8 cellular contexts compared by ENCODE assay signal in the genomic region with DNA sequence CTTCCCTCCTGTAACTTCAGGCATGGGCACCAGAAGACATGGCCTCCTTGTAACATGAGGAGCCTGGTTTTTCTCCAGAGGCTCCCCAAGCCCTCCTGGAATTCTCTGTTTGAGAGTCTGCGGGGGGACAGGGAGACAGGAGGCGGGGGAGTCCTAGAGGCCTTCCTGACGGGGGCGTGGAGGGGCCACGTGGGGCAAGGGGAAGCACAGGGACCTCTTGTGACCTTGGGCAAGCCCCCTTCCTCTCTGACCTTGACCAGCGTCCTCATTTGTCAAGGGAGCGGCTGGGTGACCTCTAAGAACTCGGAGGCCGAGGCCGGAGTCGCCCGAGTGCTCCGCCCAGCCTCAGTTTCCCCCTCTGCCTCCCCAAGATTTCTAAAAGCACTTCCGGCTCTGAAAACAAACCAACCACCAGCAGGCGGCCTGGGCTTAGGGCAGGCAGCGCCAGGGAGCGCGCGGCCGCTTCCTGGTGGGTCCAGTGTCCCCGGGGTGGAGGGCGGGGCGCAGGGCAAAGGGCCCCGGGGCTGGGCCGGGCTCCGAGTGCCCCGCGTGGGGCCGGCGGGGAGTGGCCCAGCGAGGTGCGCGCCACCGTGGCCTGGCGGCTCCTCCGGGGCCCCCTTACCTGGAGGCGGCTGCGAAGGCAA. TPM values are rescaled to one million over a fixed set of nuclear protein-coding genes. Genes with fewer than 3 reads are reported as not detected.
DNase-seq lines count a peak whose midpoint lies in the region; ATAC-seq and TF ChIP-seq lines count a peak whose summit lies in the region.

No MANE protein-coding gene starts in this region.

- no peaks in the 10 kb centered on the region for H3K9me3 Mint-ChIP-seq in activated naive CD4-positive, alpha-beta T cell treated with anti-CD3 and anti-CD28 coated beads for 36 hours

- peak overlapping the region; percentile 75 for H3K4me3 Mint-ChIP-seq in activated naive CD4-positive, alpha-beta T cell treated with anti-CD3 and anti-CD28 coated beads for 36 hours

- peaks cover 7% of the 10 kb centered on the region for H3K36me3 Mint-ChIP-seq in activated naive CD4-positive, alpha-beta T cell treated with anti-CD3 and anti-CD28 coated beads for 36 hours (ENCODE audit: low read depth)

- H3K36me3 ChIP-seq in left ventricle myocardium inferior = no peaks in the 10 kb centered on the region
- H3K36me3 ChIP-seq in gastrocnemius medialis = no peaks in the 10 kb centered on the region

- peak; percentile 81 for ATAC-seq in GM18502 (IDR thresholded peaks at IDR 0.05; ENCODE audit: poor library complexity, unreplicated experiment)
- peak; percentile 56 for ATAC-seq in HG02981 (IDR thresholded peaks at IDR 0.05; ENCODE audit: unreplicated experiment)
- peak; percentile 63 for ATAC-seq in gastrocnemius medialis
- ATAC-seq in HG03025 (IDR thresholded peaks at IDR 0.05; ENCODE audit: low FRiP score, unreplicated experiment) = no peak
- ATAC-seq in GM21723 (IDR thresholded peaks at IDR 0.05; ENCODE audit: unreplicated experiment) = no peak

- H3K4me1 Mint-ChIP-seq in activated naive CD4-positive, alpha-beta T cell treated with anti-CD3 and anti-CD28 coated beads for 36 hours (ENCODE audit: low read depth) = peaks cover 16% of the 10 kb centered on the region

- no peak for TF ChIP-seq POLR2A in gastrocnemius medialis (IDR thresholded peaks at IDR 0.05)

- peak overlapping the region; percentile 87 for H3K27ac Mint-ChIP-seq in activated naive CD4-positive, alpha-beta T cell treated with anti-CD3 and anti-CD28 coated beads for 36 hours

- TF ChIP-seq CTCF in left ventricle myocardium inferior (IDR thresholded peaks at IDR 0.05; ENCODE audit: borderline replicate concordance) = peak; percentile 55
- TF ChIP-seq CTCF in gastrocnemius medialis (IDR thresholded peaks at IDR 0.05 in 4 of 5, conservative IDR thresholded peaks at IDR 0.05 in 1 of 5) = peak in 3 of 5 experiments; percentile 13 to 23 (median 19)

- H3K4me3 ChIP-seq in left ventricle myocardium inferior (peak overlapping the region; percentile 86), gastrocnemius medialis (peak overlapping the region; percentile 64 to 83 (median 70))

- H3K4me1 ChIP-seq in left ventricle myocardium inferior (peaks cover 21% of the 10 kb centered on the region), gastrocnemius medialis (peaks cover 0 to 7% of the 10 kb centered on the region in 2 donors)

- H3K27ac ChIP-seq in left ventricle myocardium inferior (replicated peaks) (peak overlapping the region; percentile 83), gastrocnemius medialis (peak overlapping the region; percentile 54 to 71 (median 66))

- H3K27me3 Mint-ChIP-seq in activated naive CD4-positive, alpha-beta T cell treated with anti-CD3 and anti-CD28 coated beads for 36 hours (ENCODE audit: low read depth) = no peaks in the 10 kb centered on the region

- CTCF ChIA-PET in activated naive CD4-positive, alpha-beta T cell treated with anti-CD3 and anti-CD28 coated beads for 36 hours (lab: Charles Lee) = interaction anchor here (0.6 to 1.3 kb wide), 3 partner anchors 83 to 1199 kb away, joined by 3 read pairs; partner anchors contain the start of gene OTUD3

- peak; percentile 78 for DNase-seq in RPMI8226
- DNase-seq in activated naive CD4-positive, alpha-beta T cell treated with anti-CD3 and anti-CD28 coated beads for 36 hours = peak; percentile 63
- DNase-seq in left ventricle myocardium inferior = peak; percentile 71
- DNase-seq in gastrocnemius medialis = peak in 1 of 2 donors; percentile 25

- H3K27me3 ChIP-seq in left ventricle myocardium inferior (ENCODE audit: low read depth) (peaks cover 13% of the 10 kb centered on the region), gastrocnemius medialis (no peaks in the 10 kb centered on the region)

- intact Hi-C loops in activated naive CD4-positive, alpha-beta T cell treated with anti-CD3 and anti-CD28 coated beads for 36 hours (cut with micrococcal nuclease) = loop anchor here (5.0 kb wide), 1 partner anchor 388 kb away; the partner anchor contains the start of genes PLA2G2C and UBXN10
- intact Hi-C loops in left ventricle myocardium inferior (cut with micrococcal nuclease) (no loop called here), gastrocnemius medialis (cut with DNase I; ENCODE audit: low total_unique reads) (no loop called here)

- in situ Hi-C loops in gastrocnemius medialis (cut with MboI; ENCODE audit: low sequenced_read_pairs in 4 of 4) = no loop called here

- no peaks in the 10 kb centered on the region for H3K9me3 ChIP-seq in left ventricle myocardium inferior (replicated peaks)
- no peaks in the 10 kb centered on the region for H3K9me3 ChIP-seq in gastrocnemius medialis

RNA-seq across cellular contexts. Expression of gene TMCO4, which starts 0.4 kb away (rescaled TPM):
- 10 to 100 TPM; 11.9 to 15.4 TPM for total RNA-seq in activated naive CD4-positive, alpha-beta T cell treated with anti-CD3 and anti-CD28 coated beads for 36 hours
- total RNA-seq in left ventricle myocardium inferior (8.6 TPM), gastrocnemius medialis (1 to 10 TPM in 3 of 4 donors, under 1 TPM in 1; 0.95 to 3.9 (median 2.4) TPM)

RNA-seq across cellular contexts. Expression of gene RNF186, which starts 15.7 kb away (rescaled TPM):
- not detected for total RNA-seq in activated naive CD4-positive, alpha-beta T cell treated with anti-CD3 and anti-CD28 coated beads for 36 hours
- total RNA-seq in left ventricle myocardium inferior (not detected), gastrocnemius medialis (under 1 TPM in 1 of 4 donors, not detected in 3; 0.24 TPM)

Comparison
In these comparisons a context has a peak if more than half of its experiments do, and no peak if none do; other contexts are left out.
1. ATAC-seq: peak in GM18502 (single experiment), HG02981 (single experiment) and gastrocnemius medialis (2 of 2); none in HG03025 (single experiment) and GM21723 (single experiment).